In genomic region chr7:8018961-8019360, GRCh38 we compare ENCODE assay signal across 18 cellular contexts.
"Had no signal": no experiment of that assay in that cellular context is flagged by ENCODE, and none has a peak within 500 bp of the region (broad histone marks: within the 10 kb centered on the region; RNA-seq: fewer than 3 reads in every experiment).

No MANE protein-coding gene starts in this region.

- ATAC-seq: activated CD8-positive, alpha-beta T cell treated with anti-CD3 and anti-CD28 coated beads, Interleukin-2, amount 10 ng/mL, durations not matched to agents 7 days and 5 days; left lung; upper lobe of right lung had no signal

- H3K27me3 Mint-ChIP-seq: activated CD4-positive, alpha-beta T cell treated with anti-CD3 and anti-CD28 coated beads, Interleukin-2, amount 10 ng/mL, durations not matched to agents 7 days and 5 days; activated T-cell treated with anti-CD3 and anti-CD28 coated beads, Interleukin-2, amount 50 U/mL, for 24 hours had no signal

- H3K27ac Mint-ChIP-seq: activated CD4-positive, alpha-beta T cell treated with anti-CD3 and anti-CD28 coated beads, Interleukin-2, amount 10 ng/mL, durations not matched to agents 7 days and 5 days; activated CD8-positive, alpha-beta T cell treated with anti-CD3 and anti-CD28 coated beads, Interleukin-2, amount 10 ng/mL, durations not matched to agents 7 days and 5 days; activated T-cell treated with anti-CD3 and anti-CD28 coated beads, Interleukin-2, amount 50 U/mL, for 24 hours; mesothelial cell of epicardium; nephron progenitor cell; T-helper 2 cell treated with Interferon-gamma antibody and Interleukin-4, amounts not matched to agents 5 μg/mL and 100 μg/mL, for 36 hours had no signal

- DNase-seq: activated CD4-positive, alpha-beta T cell treated with anti-CD3 and anti-CD28 coated beads, Interleukin-2, amount 10 ng/mL, durations not matched to agents 7 days and 5 days; activated CD8-positive, alpha-beta T cell treated with anti-CD3 and anti-CD28 coated beads, Interleukin-2, amount 10 ng/mL, durations not matched to agents 7 days and 5 days; activated effector memory CD4-positive, alpha-beta T cell treated with Interleukin-2 at 50 U/mL for 16 hours; activated naive CD4-positive, alpha-beta T cell treated with anti-CD3 and anti-CD28 coated beads, Interleukin-2, amount 50 U/mL, for 16 hours; activated T-cell treated with anti-CD3 and anti-CD28 coated beads, Interleukin-2, amount 50 U/mL, for 24 hours; aorta; brain microvascular endothelial cell; central memory CD4-positive, alpha-beta T cell; colonic mucosa; kidney; left lung; nephron progenitor cell; nucleus accumbens; posterior cingulate gyrus; stimulated activated naive CD4-positive, alpha-beta T cell; upper lobe of right lung had no signal

- H3K4me1 Mint-ChIP-seq: nephron progenitor cell had no signal

- H3K9me3 Mint-ChIP-seq: activated CD4-positive, alpha-beta T cell treated with anti-CD3 and anti-CD28 coated beads, Interleukin-2, amount 10 ng/mL, durations not matched to agents 7 days and 5 days; activated T-cell treated with anti-CD3 and anti-CD28 coated beads, Interleukin-2, amount 50 U/mL, for 24 hours had no signal

- H3K4me3 Mint-ChIP-seq: activated CD4-positive, alpha-beta T cell treated with anti-CD3 and anti-CD28 coated beads, Interleukin-2, amount 10 ng/mL, durations not matched to agents 7 days and 5 days; activated CD8-positive, alpha-beta T cell treated with anti-CD3 and anti-CD28 coated beads, Interleukin-2, amount 10 ng/mL, durations not matched to agents 7 days and 5 days; activated T-cell treated with anti-CD3 and anti-CD28 coated beads, Interleukin-2, amount 50 U/mL, for 24 hours; mesothelial cell of epicardium; nephron progenitor cell; T-helper 2 cell treated with Interferon-gamma antibody and Interleukin-4, amounts not matched to agents 5 μg/mL and 100 μg/mL, for 36 hours had no signal
